Comparison of ENCODE assay signal across 8 cellular contexts in the genomic region with DNA sequence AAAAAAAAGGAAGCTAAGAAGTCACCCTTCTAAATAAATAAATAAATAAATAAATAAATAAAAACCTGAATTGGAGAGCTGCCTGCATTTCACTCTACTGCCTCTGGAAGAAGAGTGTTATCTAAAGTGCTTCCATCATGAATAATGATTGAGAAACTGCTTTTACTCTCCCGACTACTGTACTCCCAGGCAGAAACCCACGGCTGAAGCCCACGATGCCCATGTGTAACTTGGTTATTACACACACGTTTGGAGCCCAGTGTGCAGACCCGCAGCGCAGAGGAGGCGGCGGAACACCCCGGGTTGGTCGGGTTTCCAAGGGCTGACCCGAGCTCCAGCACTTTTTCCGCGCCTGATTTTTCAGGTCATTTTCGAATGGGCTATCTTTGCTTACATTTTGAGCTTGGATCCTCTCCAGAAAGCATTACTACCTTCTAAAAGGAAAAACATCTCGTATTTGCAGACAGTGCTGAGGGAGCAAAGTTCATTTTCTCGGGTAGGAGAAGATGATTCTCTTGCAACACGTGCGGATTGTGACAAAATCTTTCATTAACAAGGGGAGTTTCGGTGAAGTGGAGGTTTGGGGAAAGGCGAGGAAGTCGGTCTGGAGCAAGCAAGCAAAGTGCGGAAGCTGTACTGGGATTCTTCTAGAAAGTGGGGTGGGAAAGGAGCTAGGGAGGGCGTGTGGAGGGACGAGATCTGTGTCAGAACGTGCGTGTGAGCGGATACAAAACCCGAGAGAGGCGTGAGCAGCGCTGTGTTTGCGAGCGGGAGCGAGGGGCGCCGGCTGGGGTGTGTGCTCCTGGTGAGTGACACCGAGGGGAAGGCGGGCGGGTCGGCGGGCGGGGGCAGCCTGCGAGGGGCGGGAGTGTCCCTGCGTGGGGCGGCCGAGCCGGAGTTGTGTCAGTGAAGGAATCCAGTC. TPM values are rescaled to one million over a fixed set of nuclear protein-coding genes. Genes with fewer than 3 reads are reported as not detected.
DNase-seq lines count a peak whose midpoint lies in the region; ATAC-seq and TF ChIP-seq lines count a peak whose summit lies in the region.

A gene with protein sequence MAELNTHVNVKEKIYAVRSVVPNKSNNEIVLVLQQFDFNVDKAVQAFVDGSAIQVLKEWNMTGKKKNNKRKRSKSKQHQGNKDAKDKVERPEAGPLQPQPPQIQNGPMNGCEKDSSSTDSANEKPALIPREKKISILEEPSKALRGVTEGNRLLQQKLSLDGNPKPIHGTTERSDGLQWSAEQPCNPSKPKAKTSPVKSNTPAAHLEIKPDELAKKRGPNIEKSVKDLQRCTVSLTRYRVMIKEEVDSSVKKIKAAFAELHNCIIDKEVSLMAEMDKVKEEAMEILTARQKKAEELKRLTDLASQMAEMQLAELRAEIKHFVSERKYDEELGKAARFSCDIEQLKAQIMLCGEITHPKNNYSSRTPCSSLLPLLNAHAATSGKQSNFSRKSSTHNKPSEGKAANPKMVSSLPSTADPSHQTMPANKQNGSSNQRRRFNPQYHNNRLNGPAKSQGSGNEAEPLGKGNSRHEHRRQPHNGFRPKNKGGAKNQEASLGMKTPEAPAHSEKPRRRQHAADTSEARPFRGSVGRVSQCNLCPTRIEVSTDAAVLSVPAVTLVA (plus strand): TSS at position 897 of the 922 bp plus-strand sequence. CDS start 82,552 bp downstream, outside the sequence.

- peak within 1 kb of the TSS; percentile 86 for H3K4me3 Mint-ChIP-seq in progenitor cell of endocrine pancreas (ENCODE audit: low read depth)

- H3K27me3 ChIP-seq in vagina: no peaks in the 10 kb centered on the region

- no peaks in the 10 kb centered on the region for H3K9me3 Mint-ChIP-seq in progenitor cell of endocrine pancreas (ENCODE audit: low read depth)

- no peaks in the 10 kb centered on the region for H3K9me3 ChIP-seq in vagina

- H3K4me1 Mint-ChIP-seq in progenitor cell of endocrine pancreas (ENCODE audit: low read depth): peaks cover 45% of the 10 kb centered on the region

- H3K4me1 ChIP-seq in vagina: peaks cover 37% of the 10 kb centered on the region

- TF ChIP-seq CTCF in progenitor cell of endocrine pancreas (IDR thresholded peaks at IDR 0.05; ENCODE audit: unreplicated experiment) (peak; percentile 33), vagina (IDR thresholded peaks at IDR 0.05) (no peak)

- H3K27me3 Mint-ChIP-seq in progenitor cell of endocrine pancreas: no peaks in the 10 kb centered on the region

- peak within 1 kb of the TSS; percentile 99 for H3K27ac Mint-ChIP-seq in progenitor cell of endocrine pancreas

- H3K27ac ChIP-seq in angular gyrus (ENCODE audit: low read depth, low read length) (peak within 1 kb of the TSS; percentile 96), vagina (peak within 1 kb of the TSS; percentile 98)

- peak in 1 of 2 donors; percentile 49 for TF ChIP-seq POLR2A in vagina (IDR thresholded peaks at IDR 0.05)

- ATAC-seq in GM21576 (IDR thresholded peaks at IDR 0.05; ENCODE audit: unreplicated experiment) (peak; percentile 47), left ventricle myocardium superior (peak; percentile 87)

- H3K36me3 Mint-ChIP-seq in progenitor cell of endocrine pancreas (ENCODE audit: insufficient read depth): no peaks in the 10 kb centered on the region

- peak within 1 kb of the TSS; percentile 40 for H3K4me3 ChIP-seq in Jurkat, Clone E6-1 (ENCODE audit: low read length)
- peak within 1 kb of the TSS; percentile 74 to 85 for H3K4me3 ChIP-seq in vagina

- DNase-seq in DMS53 (lab: John Stamatoyannopoulos, UW) (peak; percentile 84), left ventricle myocardium superior (peak; percentile 89), progenitor cell of endocrine pancreas (ENCODE audit: low spot score, unreplicated experiment) (peak; percentile 72), vagina (ENCODE audit: extremely low spot score in 2 of 2) (peak in 1 of 2 donors; percentile 95)
- no peak for DNase-seq in Jurkat, Clone E6-1 (ENCODE audit: low read depth, low spot score)

- intact Hi-C loops in T-helper 2 cell treated with Interferon-gamma antibody and Interleukin-4, amounts not matched to agents 100 ng/mL and 5 ng/mL, for 36 hours (cut with micrococcal nuclease): loop anchor here (2.0 to 5.0 kb wide), 5 partner anchors 176 to 506 kb away; a partner anchor contains a TSS
- intact Hi-C loops in left ventricle myocardium superior (cut with micrococcal nuclease) (no loop called here), vagina (cut with DNase I) (loop anchor here (10.0 kb wide), 1 partner anchor 149 kb away; no protein-coding TSS in a partner anchor)

- H3K36me3 ChIP-seq in vagina: no peaks in the 10 kb centered on the region

RNA-seq across cellular contexts. Expression of the gene that starts here (rescaled TPM):
- polyA plus RNA-seq in Jurkat, Clone E6-1 (2012; ENCODE audit: insufficient read depth, insufficient read length): 24.4 TPM
- total RNA-seq in T-helper 2 cell treated with Interferon-gamma antibody and Interleukin-4, amounts not matched to agents 100 ng/mL and 5 ng/mL, for 36 hours: 52.4 and 54.0 TPM in 2 replicates
- total RNA-seq in left ventricle myocardium superior (98.0 TPM), progenitor cell of endocrine pancreas (110 and 121 TPM in 2 replicates), vagina (65.6 TPM)
